Comparison of ENCODE assay signal across 2 cellular contexts in genomic region chr4:117138732-117139131, GRCh38. TPM values are rescaled to one million over a fixed set of nuclear protein-coding genes. Genes with fewer than 3 reads are reported as not detected.
"Had no signal": no experiment of that assay in that cellular context is flagged by ENCODE, and none has a peak within 500 bp of the region (broad histone marks: within the 10 kb centered on the region; RNA-seq: fewer than 3 reads in every experiment).

No MANE protein-coding gene starts in this region.

RNA-seq across cellular contexts. Expression of gene TRAM1L1, which starts 53.4 kb away (rescaled TPM):
- total RNA-seq: OCI-LY7, T-cell had no signal
